ENCODE assay signal across 33 cellular contexts in the genomic region with DNA sequence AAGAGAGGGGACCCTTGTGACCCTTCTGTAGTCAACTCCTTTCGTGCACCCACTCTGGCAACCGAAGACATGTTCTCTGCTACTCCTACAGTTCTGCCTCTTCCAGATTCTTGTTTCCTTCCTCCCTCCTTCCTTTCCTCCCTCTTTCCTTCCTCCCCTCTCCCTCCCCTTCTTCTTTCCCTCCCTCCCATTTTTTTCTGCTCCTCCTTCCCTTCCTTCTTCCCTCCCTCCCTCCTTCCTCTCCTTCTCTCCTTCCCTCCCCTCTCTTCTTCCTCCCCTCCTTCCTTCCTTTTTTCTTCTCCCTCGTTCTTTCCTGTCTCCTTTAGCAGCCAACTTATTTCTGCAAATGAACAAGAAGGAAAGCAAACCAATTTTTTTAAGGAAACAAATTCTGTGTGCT.
"Had no signal": no experiment of that assay in that cellular context is flagged by ENCODE, and none has a peak within 500 bp of the region (broad histone marks: within the 10 kb centered on the region; RNA-seq: fewer than 3 reads in every experiment).

No MANE protein-coding gene starts in this region.

- H3K36me3 Mint-ChIP-seq: activated CD4-positive, alpha-beta memory T cell treated with anti-CD3 and anti-CD28 coated beads for 36 hours; activated CD8-positive, alpha-beta memory T cell treated with anti-CD3 and anti-CD28 coated beads, Interleukin-2, amount 10 ng/mL, durations not matched to agents 7 days and 5 days; activated naive CD8-positive, alpha-beta T cell had no signal

- DNase-seq: activated CD4-positive, alpha-beta memory T cell treated with anti-CD3 and anti-CD28 coated beads for 36 hours; activated CD4-positive, alpha-beta T cell treated with anti-CD3 and anti-CD28 coated beads for 36 hours; activated CD4-positive, alpha-beta T cell treated with anti-CD3 and anti-CD28 coated beads, Interleukin-2, amount 10 ng/mL, durations not matched to agents 24 days and 14 days; activated CD4-positive, CD25-positive, alpha-beta regulatory T cell; activated CD4-positive, CD25-positive, alpha-beta regulatory T cell treated with anti-CD3 and anti-CD28 coated beads, Interleukin-2, amount 50 U/mL, for 72 hours; activated CD8-positive, alpha-beta memory T cell treated with anti-CD3 and anti-CD28 coated beads, Interleukin-2, amount 10 ng/mL, durations not matched to agents 7 days and 5 days; activated CD8-positive, alpha-beta memory T cell treated with anti-CD3 and anti-CD28 coated beads, Interleukin-2, amount 50 U/mL, for 4 hours; activated CD8-positive, alpha-beta T cell treated with anti-CD3 and anti-CD28 coated beads, Interleukin-2, amount 10 ng/mL, durations not matched to agents 7 days and 5 days; activated effector memory CD4-positive, alpha-beta T cell treated with Interleukin-2 at 50 U/mL for 16 hours; activated gamma-delta T cell treated with Interleukin-2 at 50 U/mL for 16 hours; activated naive CD4-positive, alpha-beta T cell treated with anti-CD3 and anti-CD28 coated beads, Interleukin-2, amount 50 U/mL, for 16 hours; activated naive CD4-positive, alpha-beta T cell treated with Interleukin-2 at 50 U/mL for 16 hours; activated T-cell treated with anti-CD3 and anti-CD28 coated beads for 4 hours; activated T-cell treated with anti-CD3 and anti-CD28 coated beads, Interleukin-2, amount 50 U/mL, for 24 hours; activated T-cell treated with anti-CD3 and anti-CD28 coated beads, Interleukin-2, amount 50 U/mL, for 72 hours; amniotic stem cell; anterior cingulate cortex; brain microvascular endothelial cell; effector memory CD4-positive, alpha-beta T cell; endodermal cell; foreskin fibroblast; head of caudate nucleus; T-helper 2 cell had no signal

- H3K4me1 Mint-ChIP-seq: activated CD4-positive, alpha-beta T cell treated with anti-CD3 and anti-CD28 coated beads for 36 hours; activated CD4-positive, alpha-beta T cell treated with anti-CD3 and anti-CD28 coated beads, Interleukin-2, amount 10 ng/mL, durations not matched to agents 24 days and 14 days; activated CD8-positive, alpha-beta memory T cell treated with anti-CD3 and anti-CD28 coated beads, Interleukin-2, amount 10 ng/mL, durations not matched to agents 7 days and 5 days; activated T-helper 17 cell treated with anti-CD3 and anti-CD28 coated beads, Interleukin-2, amount 50 U/mL, for 72 hours; central memory CD8-positive, alpha-beta T cell; endodermal cell had no signal

- H3K27me3 ChIP-seq: brain microvascular endothelial cell had no signal

- H3K4me3 Mint-ChIP-seq: activated CD4-positive, alpha-beta memory T cell treated with anti-CD3 and anti-CD28 coated beads for 36 hours; activated CD4-positive, alpha-beta T cell treated with anti-CD3 and anti-CD28 coated beads for 36 hours; activated CD4-positive, alpha-beta T cell treated with anti-CD3 and anti-CD28 coated beads, Interleukin-2, amount 10 ng/mL, durations not matched to agents 24 days and 14 days; activated CD8-positive, alpha-beta memory T cell treated with anti-CD3 and anti-CD28 coated beads, Interleukin-2, amount 10 ng/mL, durations not matched to agents 7 days and 5 days; activated CD8-positive, alpha-beta T cell treated with anti-CD3 and anti-CD28 coated beads, Interleukin-2, amount 10 ng/mL, durations not matched to agents 7 days and 5 days; activated naive CD8-positive, alpha-beta T cell; activated T-cell treated with anti-CD3 and anti-CD28 coated beads, Interleukin-2, amount 50 U/mL, for 24 hours; activated T-cell treated with anti-CD3 and anti-CD28 coated beads, Interleukin-2, amount 50 U/mL, for 72 hours; activated T-helper 17 cell treated with anti-CD3 and anti-CD28 coated beads, Interleukin-2, amount 50 U/mL, for 72 hours; central memory CD8-positive, alpha-beta T cell; dendritic cell treated with granulocyte-macrophage colony-stimulating factor and Interleukin-4, amounts not matched to agents 40 ng/mL and 50 ng/mL, for 4 days; endodermal cell had no signal

- H3K27me3 Mint-ChIP-seq: activated CD4-positive, alpha-beta T cell treated with anti-CD3 and anti-CD28 coated beads, Interleukin-2, amount 10 ng/mL, durations not matched to agents 24 days and 14 days; activated CD8-positive, alpha-beta memory T cell treated with anti-CD3 and anti-CD28 coated beads, Interleukin-2, amount 10 ng/mL, durations not matched to agents 7 days and 5 days had no signal

- H3K4me3 ChIP-seq: coronary artery, dorsolateral prefrontal cortex had no signal

- H3K27ac Mint-ChIP-seq: activated CD4-positive, alpha-beta memory T cell treated with anti-CD3 and anti-CD28 coated beads for 36 hours; activated CD4-positive, alpha-beta T cell treated with anti-CD3 and anti-CD28 coated beads for 36 hours; activated CD4-positive, alpha-beta T cell treated with anti-CD3 and anti-CD28 coated beads, Interleukin-2, amount 10 ng/mL, durations not matched to agents 24 days and 14 days; activated CD8-positive, alpha-beta memory T cell treated with anti-CD3 and anti-CD28 coated beads, Interleukin-2, amount 10 ng/mL, durations not matched to agents 7 days and 5 days; activated CD8-positive, alpha-beta T cell treated with anti-CD3 and anti-CD28 coated beads, Interleukin-2, amount 10 ng/mL, durations not matched to agents 7 days and 5 days; activated naive CD8-positive, alpha-beta T cell; activated T-cell treated with anti-CD3 and anti-CD28 coated beads, Interleukin-2, amount 50 U/mL, for 24 hours; activated T-cell treated with anti-CD3 and anti-CD28 coated beads, Interleukin-2, amount 50 U/mL, for 72 hours; activated T-helper 17 cell treated with anti-CD3 and anti-CD28 coated beads, Interleukin-2, amount 50 U/mL, for 72 hours; dendritic cell treated with granulocyte-macrophage colony-stimulating factor and Interleukin-4, amounts not matched to agents 40 ng/mL and 50 ng/mL, for 4 days; endodermal cell had no signal

- FAIRE-seq: astrocyte, bronchial epithelial cell, frontal cortex had no signal

- H3K9me3 Mint-ChIP-seq: activated CD4-positive, alpha-beta T cell treated with anti-CD3 and anti-CD28 coated beads, Interleukin-2, amount 10 ng/mL, durations not matched to agents 24 days and 14 days; activated T-cell treated with anti-CD3 and anti-CD28 coated beads, Interleukin-2, amount 50 U/mL, for 24 hours; central memory CD8-positive, alpha-beta T cell had no signal

- H3K27ac ChIP-seq: brain microvascular endothelial cell, coronary artery, dorsolateral prefrontal cortex had no signal

- H3K36me3 ChIP-seq: brain microvascular endothelial cell had no signal

- ATAC-seq: activated CD4-positive, alpha-beta T cell treated with anti-CD3 and anti-CD28 coated beads for 36 hours; activated CD8-positive, alpha-beta memory T cell treated with anti-CD3 and anti-CD28 coated beads, Interleukin-2, amount 10 ng/mL, durations not matched to agents 7 days and 5 days; activated CD8-positive, alpha-beta T cell treated with anti-CD3 and anti-CD28 coated beads, Interleukin-2, amount 10 ng/mL, durations not matched to agents 7 days and 5 days; activated T-helper 17 cell treated with anti-CD3 and anti-CD28 coated beads, Interleukin-2, amount 50 U/mL, for 72 hours; esophagus mucosa had no signal
